Comparison of ENCODE assay signal across 13 cellular contexts in genomic region chr3:107978116-107979057, GRCh38.
DNase-seq lines count a peak whose midpoint lies in the region; ATAC-seq lines count a peak whose summit lies in the region.
"Had no signal": no experiment of that assay in that cellular context is flagged by ENCODE, and none has a peak within 500 bp of the region (broad histone marks: within the 10 kb centered on the region; RNA-seq: fewer than 3 reads in every experiment).

No MANE protein-coding gene starts in this region.

- no peaks in the 10 kb centered on the region for H3K36me3 Mint-ChIP-seq in CD4-positive, CD25-positive, alpha-beta regulatory T cell
- H3K36me3 Mint-ChIP-seq in activated naive CD8-positive, alpha-beta T cell treated with anti-CD3 and anti-CD28 coated beads for 36 hours, result no peaks in the 10 kb centered on the region
- H3K36me3 Mint-ChIP-seq in naive thymus-derived CD4-positive, alpha-beta T cell, result peaks cover 0 to 4% (median 0%) of the 10 kb centered on the region in 5 donors
- H3K36me3 Mint-ChIP-seq: IgD-negative memory B cell had no signal

- peak in 2 of 3 donors; percentile 14 to 54 for DNase-seq in CD4-positive, CD25-positive, alpha-beta regulatory T cell
- DNase-seq in G401 (ENCODE audit: low spot score) (peak; percentile 41), COLO668 (lab: John Stamatoyannopoulos, UW; ENCODE audit: unreplicated experiment) (no peak), putamen (ENCODE audit: low spot score) (no peak), Right ventricle myocardium superior (no peak)
- DNase-seq in activated naive CD8-positive, alpha-beta T cell treated with anti-CD3 and anti-CD28 coated beads for 36 hours, result no peak
- peak in 5 of 9 donors; percentile 18 to 35 (median 20) for DNase-seq in naive thymus-derived CD4-positive, alpha-beta T cell
- DNase-seq: activated gamma-delta T cell, DMS79, left cardiac atrium, NCI-H1092 had no signal

- H3K4me3 Mint-ChIP-seq in CD4-positive, CD25-positive, alpha-beta regulatory T cell, result peak overlapping the region; percentile 47 to 72 (median 52)
- no peak overlapping the region for H3K4me3 Mint-ChIP-seq in activated naive CD8-positive, alpha-beta T cell treated with anti-CD3 and anti-CD28 coated beads for 36 hours
- H3K4me3 Mint-ChIP-seq in naive thymus-derived CD4-positive, alpha-beta T cell, result peak overlapping the region; percentile 26 to 84 (median 70)
- H3K4me3 Mint-ChIP-seq: B cell, IgD-negative memory B cell had no signal

- H3K9me3 ChIP-seq in CD4-positive, CD25-positive, alpha-beta regulatory T cell (ENCODE audit: control insufficient read depth in 2 of 2, low read length in 2 of 2), result no peaks in the 10 kb centered on the region
- H3K9me3 ChIP-seq in naive thymus-derived CD4-positive, alpha-beta T cell (ENCODE audit: control insufficient read depth in 2 of 3, low read length in 3 of 3), result no peaks in the 10 kb centered on the region

- H3K4me1 ChIP-seq in CD4-positive, CD25-positive, alpha-beta regulatory T cell (ENCODE audit: control insufficient read depth, insufficient read depth, low read length, poor library complexity, severe bottlenecking), result peaks cover 49% of the 10 kb centered on the region
- peaks cover 43 to 49% of the 10 kb centered on the region in 2 donors for H3K4me1 ChIP-seq in naive thymus-derived CD4-positive, alpha-beta T cell (ENCODE audit: control insufficient read depth in 2 of 2, insufficient read depth in 2 of 2, low read length in 2 of 2)

- H3K36me3 ChIP-seq in CD4-positive, CD25-positive, alpha-beta regulatory T cell (ENCODE audit: control insufficient read depth, insufficient read depth, low read length), result no peaks in the 10 kb centered on the region
- H3K36me3 ChIP-seq in naive thymus-derived CD4-positive, alpha-beta T cell (ENCODE audit: control insufficient read depth in 2 of 3, insufficient read depth in 3 of 3, low read length in 3 of 3), result no peaks in the 10 kb centered on the region

- no peak for ATAC-seq in CD4-positive, CD25-positive, alpha-beta regulatory T cell (ENCODE audit: low read depth in 2 of 2)
- no peak for ATAC-seq in naive thymus-derived CD4-positive, alpha-beta T cell
- no peak for ATAC-seq in Right ventricle myocardium superior (ENCODE audit: poor library complexity)
- ATAC-seq: left cardiac atrium had no signal

- intact Hi-C loops in naive thymus-derived CD4-positive, alpha-beta T cell (cut with micrococcal nuclease), result loop anchor here in 1 of 2 donors (5.0 kb wide), 3 partner anchors 51 to 149 kb away; no protein-coding TSS in a partner anchor
- intact Hi-C loops in Right ventricle myocardium superior (cut with DNase I), result no loop called here

- POLR2A ChIA-PET in naive thymus-derived CD4-positive, alpha-beta T cell (lab: Charles Lee), result interaction anchor here (1.0 to 1.1 kb wide), 2 partner anchors 8 to 15 kb away, joined by 3 read pairs; no protein-coding TSS in a partner anchor

- H3K27ac Mint-ChIP-seq in CD4-positive, CD25-positive, alpha-beta regulatory T cell, result peak overlapping the region in 2 of 3 donors; percentile 2 to 46
- peak overlapping the region; percentile 17 for H3K27ac Mint-ChIP-seq in activated naive CD8-positive, alpha-beta T cell treated with anti-CD3 and anti-CD28 coated beads for 36 hours
- peak overlapping the region in 5 of 9 donors; percentile 19 to 76 (median 67) for H3K27ac Mint-ChIP-seq in naive thymus-derived CD4-positive, alpha-beta T cell
- H3K27ac Mint-ChIP-seq: B cell, IgD-negative memory B cell had no signal

- H3K9me3 Mint-ChIP-seq in CD4-positive, CD25-positive, alpha-beta regulatory T cell, result peaks cover 0 to 2% (median 0%) of the 10 kb centered on the region in 7 donors
- H3K9me3 Mint-ChIP-seq in activated naive CD8-positive, alpha-beta T cell treated with anti-CD3 and anti-CD28 coated beads for 36 hours, result no peaks in the 10 kb centered on the region
- H3K9me3 Mint-ChIP-seq in naive thymus-derived CD4-positive, alpha-beta T cell, result no peaks in the 10 kb centered on the region
- H3K9me3 Mint-ChIP-seq: IgD-negative memory B cell had no signal

- no peaks in the 10 kb centered on the region for H3K27me3 ChIP-seq in CD4-positive, CD25-positive, alpha-beta regulatory T cell (ENCODE audit: control insufficient read depth, insufficient read depth, low read length)
- H3K27me3 ChIP-seq in naive thymus-derived CD4-positive, alpha-beta T cell (ENCODE audit: control insufficient read depth in 2 of 2, insufficient read depth in 2 of 2, low read length in 2 of 2), result no peaks in the 10 kb centered on the region

- no peaks in the 10 kb centered on the region for H3K27me3 Mint-ChIP-seq in CD4-positive, CD25-positive, alpha-beta regulatory T cell
- H3K27me3 Mint-ChIP-seq in activated naive CD8-positive, alpha-beta T cell treated with anti-CD3 and anti-CD28 coated beads for 36 hours, result no peaks in the 10 kb centered on the region
- peaks cover 0 to 16% (median 0%) of the 10 kb centered on the region in 5 donors for H3K27me3 Mint-ChIP-seq in naive thymus-derived CD4-positive, alpha-beta T cell
- H3K27me3 Mint-ChIP-seq: B cell, IgD-negative memory B cell had no signal

- H3K4me1 Mint-ChIP-seq in CD4-positive, CD25-positive, alpha-beta regulatory T cell, result peaks cover 29 to 63% (median 50%) of the 10 kb centered on the region in 4 donors
- peaks cover 42% of the 10 kb centered on the region for H3K4me1 Mint-ChIP-seq in activated naive CD8-positive, alpha-beta T cell treated with anti-CD3 and anti-CD28 coated beads for 36 hours
- peaks cover 34 to 83% (median 72%) of the 10 kb centered on the region in 7 donors for H3K4me1 Mint-ChIP-seq in naive thymus-derived CD4-positive, alpha-beta T cell

- in situ Hi-C loops in G401 (cut with HindIII; ENCODE audit: low sequenced_read_pairs), result no loop called here

- H3K27ac ChIP-seq in CD4-positive, CD25-positive, alpha-beta regulatory T cell (ENCODE audit: insufficient read depth, low read length, poor library complexity, severe bottlenecking), result no peak overlapping the region
- no peak overlapping the region for H3K27ac ChIP-seq in naive thymus-derived CD4-positive, alpha-beta T cell (ENCODE audit: low read depth, low read length)

- CTCF ChIA-PET in naive thymus-derived CD4-positive, alpha-beta T cell (lab: Charles Lee), result interaction anchor here (1.0 to 1.5 kb wide), 2 partner anchors 50 to 500 kb away, joined by 3 read pairs; no protein-coding TSS in a partner anchor

- H3K4me3 ChIP-seq in CD4-positive, CD25-positive, alpha-beta regulatory T cell (ENCODE audit: low read depth, low read length), result peak overlapping the region; percentile 58
- peak overlapping the region; percentile 23 for H3K4me3 ChIP-seq in naive thymus-derived CD4-positive, alpha-beta T cell (ENCODE audit: low read length)

Comparison
In these comparisons a context has a peak if more than half of its experiments do, and no peak if none do; other contexts are left out.
1. DNase-seq: peak in CD4-positive, CD25-positive, alpha-beta regulatory T cell (2 of 3), G401 (single experiment) and naive thymus-derived CD4-positive, alpha-beta T cell (5 of 9); none in activated naive CD8-positive, alpha-beta T cell treated with anti-CD3 and anti-CD28 coated beads for 36 hours (single experiment), COLO668 (single experiment), putamen (single experiment) and Right ventricle myocardium superior (single experiment).
2. H3K27ac Mint-ChIP-seq: peak in every context shown above with its lines; median percentile 67 in naive thymus-derived CD4-positive, alpha-beta T cell; 24 in CD4-positive, CD25-positive, alpha-beta regulatory T cell; 17 in activated naive CD8-positive, alpha-beta T cell treated with anti-CD3 and anti-CD28 coated beads for 36 hours.